Comparison of ENCODE assay signal across 9 cellular contexts in the genomic region with DNA sequence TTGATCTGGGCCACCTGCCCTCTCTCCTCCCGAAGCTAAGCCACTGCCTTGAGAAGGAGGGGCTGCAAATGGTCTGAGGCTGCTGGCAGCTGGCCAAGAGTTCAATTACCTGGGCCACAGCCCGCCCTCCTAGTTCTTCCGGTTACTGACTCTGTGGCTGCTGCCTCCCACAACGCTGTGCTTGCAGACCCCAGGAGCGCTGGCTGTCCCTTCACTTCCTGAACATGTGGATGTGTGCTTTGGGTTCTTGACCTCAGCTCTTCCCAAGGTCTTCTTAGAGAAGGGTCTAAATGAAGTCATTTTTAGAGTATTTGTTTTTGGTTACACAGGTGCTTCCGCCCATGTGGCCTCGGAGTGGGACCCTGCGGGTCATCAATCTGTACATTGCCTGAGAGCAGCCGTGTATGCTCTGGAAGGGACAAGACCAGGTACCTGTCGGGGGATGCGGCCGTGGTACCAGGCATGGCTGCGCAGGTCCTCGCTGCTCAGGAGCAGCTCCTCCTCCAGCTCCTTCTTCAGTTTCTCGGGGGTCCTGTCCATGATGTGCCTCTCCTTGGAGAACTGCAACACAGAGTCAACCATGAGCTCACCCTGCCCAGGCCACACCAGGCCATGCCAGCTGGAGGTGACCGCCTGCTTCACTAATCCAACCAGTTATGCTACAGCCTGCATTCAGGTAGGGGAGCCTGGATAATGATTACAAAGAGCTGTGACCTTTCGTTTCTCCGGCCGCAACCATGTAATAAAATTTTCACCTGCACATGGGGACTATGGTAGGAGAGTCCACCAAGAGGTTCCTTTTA.
DNase-seq lines count a peak whose midpoint lies in the region; ATAC-seq and TF ChIP-seq lines count a peak whose summit lies in the region.
"Had no signal": no experiment of that assay in that cellular context is flagged by ENCODE, and none has a peak within 500 bp of the region (broad histone marks: within the 10 kb centered on the region; RNA-seq: fewer than 3 reads in every experiment).

No MANE protein-coding gene starts in this region.

- H3K4me1 ChIP-seq in body of pancreas = peaks cover 37% of the 10 kb centered on the region

- H3K9me3 ChIP-seq in body of pancreas = no peaks in the 10 kb centered on the region

- no peak overlapping the region for H3K4me3 ChIP-seq in body of pancreas

- no peak for TF ChIP-seq CTCF in body of pancreas (IDR thresholded peaks at IDR 0.05)

- intact Hi-C loops in body of pancreas (cut with DNase I) = no loop called here
- intact Hi-C loops in posterior vena cava (cut with DNase I) = loop anchor here in 1 of 2 donors (10.0 kb wide), 1 partner anchor 147 kb away; the partner anchor contains the start of gene FNBP1L

- peak in 2 of 3 donors; percentile 38 to 43 for TF ChIP-seq POLR2A in body of pancreas (IDR thresholded peaks at IDR 0.05)

- H3K27me3 ChIP-seq in body of pancreas = no peaks in the 10 kb centered on the region

- ATAC-seq in HG03039 (IDR thresholded peaks at IDR 0.05; ENCODE audit: unreplicated experiment) = peak; percentile 60
- ATAC-seq in body of pancreas = peak; percentile 77

- 36 to 42% methylated on average over 19 of the region's 19 CpGs for WGBS in body of pancreas, 2 donors

- peak overlapping the region; percentile 78 to 95 (median 92) for H3K27ac ChIP-seq in body of pancreas
- H3K27ac ChIP-seq: C4-2B had no signal

- H3K36me3 ChIP-seq in body of pancreas (replicated peaks in 1 of 2; ENCODE audit: insufficient read depth in 1 of 2, low read depth in 2 of 2) = no peaks in the 10 kb centered on the region

- DNase-seq in activated gamma-delta T cell treated with Interleukin-2 at 50 U/mL for 16 hours (peak; percentile 37), activated gamma-delta T cell (lab: John Stamatoyannopoulos, UW) (no peak), NCI-H2107 (lab: John Stamatoyannopoulos, UW) (peak; percentile 98), body of pancreas (peak; percentile 84 to 94 (median 92)), posterior vena cava (ENCODE audit: low spot score) (peak; percentile 71), COLO829 (ENCODE audit: low spot score) (no peak), RKO (ENCODE audit: low spot score) (no peak)

Comparison
In these comparisons a context has a peak if more than half of its experiments do, and no peak if none do; other contexts are left out.
1. DNase-seq: peak in activated gamma-delta T cell treated with Interleukin-2 at 50 U/mL for 16 hours (single experiment), NCI-H2107 (single experiment), body of pancreas (4 of 4) and posterior vena cava (single experiment); none in activated gamma-delta T cell (single experiment), COLO829 (single experiment) and RKO (single experiment).